1 cellular context compared by ENCODE assay signal in genomic region chr2:131671841-131672470, GRCh38.
TF ChIP-seq lines count a peak whose summit lies in the region.

No MANE protein-coding gene starts in this region.

TF ChIP-seq in HepG2, 621 proteins besides CTCF, POLR2A, EP300 and RAD21 (continued from another document):
- TF ChIP-seq ZC3H13 (CRISPR knock-in tag; IDR thresholded peaks at IDR 0.05): 0 out of 2 replicates have a peak, but pooled peaks have one; percentile 18
